ENCODE assay signal across 8 cellular contexts in the genomic region with DNA sequence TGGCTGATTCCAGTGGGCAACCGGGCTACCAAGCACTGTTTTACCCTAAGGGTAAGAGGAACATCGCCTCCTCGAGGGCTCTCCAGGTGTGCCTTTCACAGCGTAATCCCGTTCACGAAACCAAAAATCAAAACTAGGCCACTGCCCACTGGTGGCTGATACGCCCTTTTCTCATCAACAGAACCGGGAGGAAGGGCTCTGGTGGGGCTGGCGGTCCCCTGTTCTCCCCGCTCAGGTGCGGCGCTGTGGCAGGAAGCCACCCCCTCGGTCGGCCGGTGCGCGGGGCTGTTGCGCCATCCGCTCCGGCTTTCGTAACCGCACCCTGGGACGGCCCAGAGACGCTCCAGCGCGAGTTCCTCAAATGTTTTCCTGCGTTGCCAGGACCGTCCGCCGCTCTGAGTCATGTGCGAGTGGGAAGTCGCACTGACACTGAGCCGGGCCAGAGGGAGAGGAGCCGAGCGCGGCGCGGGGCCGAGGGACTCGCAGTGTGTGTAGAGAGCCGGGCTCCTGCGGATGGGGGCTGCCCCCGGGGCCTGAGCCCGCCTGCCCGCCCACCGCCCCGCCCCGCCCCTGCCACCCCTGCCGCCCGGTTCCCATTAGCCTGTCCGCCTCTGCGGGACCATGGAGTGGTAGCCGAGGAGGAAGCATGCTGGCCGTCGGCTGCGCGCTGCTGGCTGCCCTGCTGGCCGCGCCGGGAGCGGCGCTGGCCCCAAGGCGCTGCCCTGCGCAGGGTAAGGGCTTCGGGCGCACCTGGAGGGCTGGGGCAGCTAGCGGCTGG. TPM values are rescaled to one million over a fixed set of nuclear protein-coding genes. Genes with fewer than 3 reads are reported as not detected.
A peak's percentile ranks its signal among the peaks of the same experiment; 100 is the strongest.
DNase-seq lines count a peak whose midpoint lies in the region; ATAC-seq and TF ChIP-seq lines count a peak whose summit lies in the region.

Gene IL6R, plus strand, starts transcription at position 360 of the 778 bp plus-strand sequence. Its CDS starts 287 bp downstream, at position 647.

- peaks cover 0 to 11% of the 10 kb centered on the region in 2 donors for H3K27me3 Mint-ChIP-seq in stimulated activated naive B cell treated with anti-CD40 and anti-IgM and Interleukin-4, amounts not matched to agents 10 μg/mL and 1 μg/mL and 100 μg/mL, for 72 hours

- peak within 1 kb of the TSS; percentile 86 for H3K4me3 ChIP-seq in GM12875 (ENCODE audit: low read depth, low read length)
- peak within 1 kb of the TSS; percentile 53 to 98 (median 67) for H3K4me3 ChIP-seq in fibroblast of lung (replicated peaks in 1 of 4; ENCODE audit: control extremely low read depth in 1 of 4, insufficient read depth in 1 of 4, low read depth in 3 of 4, low read length in 4 of 4)
- H3K4me3 ChIP-seq in muscle layer of colon (ENCODE audit: low read depth in 1 of 2, low read length in 2 of 2): peak within 1 kb of the TSS; percentile 67 to 82

- peaks cover 50 to 72% of the 10 kb centered on the region in 2 donors for H3K4me1 Mint-ChIP-seq in stimulated activated naive B cell treated with anti-CD40 and anti-IgM and Interleukin-4, amounts not matched to agents 10 μg/mL and 1 μg/mL and 100 μg/mL, for 72 hours

- no peaks in the 10 kb centered on the region for H4K20me1 ChIP-seq in fibroblast of lung (ENCODE audit: control insufficient read depth, extremely low read depth, insufficient read depth, low read length)

- peak within 1 kb of the TSS; percentile 93 for H3K9ac ChIP-seq in fibroblast of lung (ENCODE audit: insufficient read depth, low read length)
- H3K9ac ChIP-seq in muscle layer of colon (ENCODE audit: low read length): peak within 1 kb of the TSS; percentile 79

- H3K9me3 ChIP-seq in fibroblast of lung (ENCODE audit: control insufficient read depth, insufficient read depth, low read depth, low read length) (no peaks in the 10 kb centered on the region), muscle layer of colon (ENCODE audit: low read length) (no peaks in the 10 kb centered on the region)

- peak within 1 kb of the TSS; percentile 93 for H3K4me2 ChIP-seq in fibroblast of lung (ENCODE audit: extremely low read depth, insufficient read depth, low read length)

- H3K27me3 ChIP-seq in fibroblast of lung (ENCODE audit: control insufficient read depth, insufficient read depth, low read length) (peaks cover 5% of the 10 kb centered on the region), muscle layer of colon (ENCODE audit: control insufficient read depth in 1 of 2, insufficient read depth in 2 of 2, low read length in 2 of 2) (no peaks in the 10 kb centered on the region)

- peak within 1 kb of the TSS; percentile 85 for H3K27ac Mint-ChIP-seq in stimulated activated naive B cell treated with anti-CD40 and anti-IgM and Interleukin-4, amounts not matched to agents 10 μg/mL and 1 μg/mL and 100 μg/mL, for 72 hours

- no peaks in the 10 kb centered on the region for H3K9me3 Mint-ChIP-seq in stimulated activated naive B cell treated with anti-CD40 and anti-IgM and Interleukin-4, amounts not matched to agents 10 μg/mL and 1 μg/mL and 100 μg/mL, for 72 hours

- peak; percentile 29 for ATAC-seq in HG02973 (IDR thresholded peaks at IDR 0.05; ENCODE audit: unreplicated experiment)
- peak; percentile 36 to 46 for ATAC-seq in stimulated activated naive B cell treated with anti-CD40 and anti-IgM and Interleukin-4, amounts not matched to agents 10 μg/mL and 1 μg/mL and 100 μg/mL, for 72 hours (replicated peaks)
- ATAC-seq in HG03442 (IDR thresholded peaks at IDR 0.05; ENCODE audit: unreplicated experiment): no peak

- TF ChIP-seq CTCF in GM12875 (IDR thresholded peaks at IDR 0.05; ENCODE audit: borderline replicate concordance, insufficient read depth, low read depth, low read length) (peak; percentile 55), fibroblast of lung (conservative IDR thresholded peaks at IDR 0.05 in 1 of 2, IDR thresholded peaks at IDR 0.05 in 1 of 2; ENCODE audit: low read depth in 1 of 2, low read length in 2 of 2) (peak; percentile 9 to 30)

- peak within 1 kb of the TSS; percentile 81 to 86 for H3K4me3 Mint-ChIP-seq in stimulated activated naive B cell treated with anti-CD40 and anti-IgM and Interleukin-4, amounts not matched to agents 10 μg/mL and 1 μg/mL and 100 μg/mL, for 72 hours

- H3K4me1 ChIP-seq in fibroblast of lung (ENCODE audit: control insufficient read depth, extremely low read depth, insufficient read depth, low read length) (peaks cover 13% of the 10 kb centered on the region), muscle layer of colon (ENCODE audit: insufficient read depth, low read length) (peaks cover 46% of the 10 kb centered on the region)

- DNase-seq in OCI-M1 (lab: John Stamatoyannopoulos, UW): peak; percentile 95
- DNase-seq in activated T-helper 1 cell treated with anti-CD3 and anti-CD28 coated beads, Interleukin-2, amount 50 U/mL, for 16 hours (ENCODE audit: low read depth in 1 of 2, low spot score in 1 of 2): peak; percentile 54 to 65
- DNase-seq in fibroblast of lung (ENCODE audit: low read depth in 2 of 2): peak; percentile 89 to 91
- DNase-seq in stimulated activated naive B cell treated with anti-CD40 and anti-IgM and Interleukin-4, amounts not matched to agents 10 μg/mL and 1 μg/mL and 100 μg/mL, for 72 hours: peak; percentile 55

- no peaks in the 10 kb centered on the region for H3K36me3 Mint-ChIP-seq in stimulated activated naive B cell treated with anti-CD40 and anti-IgM and Interleukin-4, amounts not matched to agents 10 μg/mL and 1 μg/mL and 100 μg/mL, for 72 hours

- H3K27ac ChIP-seq in fibroblast of lung (ENCODE audit: insufficient read depth, low read length) (peak within 1 kb of the TSS; percentile 91), muscle layer of colon (ENCODE audit: low read depth, low read length) (peak within 1 kb of the TSS; percentile 95)

- H3K79me2 ChIP-seq in fibroblast of lung (ENCODE audit: control insufficient read depth, insufficient read depth, low read length): peaks cover 16% of the 10 kb centered on the region

- H3K36me3 ChIP-seq in fibroblast of lung (ENCODE audit: control insufficient read depth, insufficient read depth, low read length) (no peaks in the 10 kb centered on the region), muscle layer of colon (ENCODE audit: insufficient read depth, low read length) (no peaks in the 10 kb centered on the region)

- no peak within 1 kb of the TSS for H2AFZ ChIP-seq in fibroblast of lung (ENCODE audit: low read length)

RNA-seq across cellular contexts. Expression of gene IL6R, which starts in this region (rescaled TPM):
- total RNA-seq in fibroblast of lung: 12.8 and 21.0 TPM in 2 replicates
- polyA plus RNA-seq in fibroblast of lung: 14.5 and 22.7 TPM in 2 replicates
- 6.8 and 14.9 TPM in 2 replicates for polyA plus RNA-seq in fibroblast of lung (2012)
- polyA minus RNA-seq in fibroblast of lung (ENCODE audit: low replicate concordance): 58.6 and 102 TPM in 2 replicates
